ENCODE assay signal across 23 cellular contexts in the genomic region with DNA sequence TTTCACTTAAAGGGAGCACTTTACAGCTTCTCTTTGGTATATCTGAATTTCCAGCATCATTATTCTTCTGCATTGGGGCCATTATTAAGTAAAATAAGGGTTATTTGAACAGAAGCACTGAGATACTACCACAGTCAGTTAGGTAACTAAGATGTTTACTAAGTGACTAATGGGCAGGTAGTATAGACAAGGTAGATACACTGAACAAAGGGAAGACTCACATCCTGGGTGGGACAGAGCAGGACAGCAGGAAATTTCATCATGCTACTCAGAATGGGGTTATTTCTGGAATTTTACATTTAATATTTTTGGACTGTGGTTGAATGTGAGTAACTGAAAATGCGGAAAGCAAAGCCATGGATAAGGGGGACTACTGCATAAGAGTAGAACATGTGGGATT.
"Had no signal": no experiment of that assay in that cellular context is flagged by ENCODE, and none has a peak within 500 bp of the region (broad histone marks: within the 10 kb centered on the region; RNA-seq: fewer than 3 reads in every experiment).

No MANE protein-coding gene starts in this region.

- H3K4me1 ChIP-seq: adrenal gland had no signal

- DNase-seq: activated CD4-positive, alpha-beta T cell treated with anti-CD3 and anti-CD28 coated beads for 4 hours; activated CD8-positive, alpha-beta memory T cell treated with anti-CD3 and anti-CD28 coated beads, Interleukin-2, amount 50 U/mL, for 48 hours; activated CD8-positive, alpha-beta T cell treated with anti-CD3 and anti-CD28 coated beads for 36 hours; activated naive CD4-positive, alpha-beta T cell treated with anti-CD3 and anti-CD28 coated beads, Interleukin-2, amount 50 U/mL, for 16 hours; activated naive CD8-positive, alpha-beta T cell treated with anti-CD3 and anti-CD28 coated beads, Interleukin-2, amount 10 ng/mL, durations not matched to agents 7 days and 5 days; activated T-cell treated with anti-CD3 and anti-CD28 coated beads, Interleukin-2, amount 50 U/mL, for 1 hour; adrenal gland; anterior cingulate cortex; Karpas-422; NCI-H1105 treated with DMSO at 0.1 percent for 48 hours; NCI-H146; NCI-H1930; NCI-H2107; NCI-H2171 treated with DMSO at 0.1 percent for 48 hours; NCI-H226; NCI-H510A; NCI-H526 treated with DMSO at 0.1 percent for 48 hours; NK-92 treated with Interleukin-12 subunit alpha and Interleukin-12 subunit beta, amount 100 ng/mL, for 24 hours; SIG-M5; T-helper 1 cell; WERI-Rb-1 had no signal

- H3K27ac ChIP-seq: adrenal gland, WERI-Rb-1 had no signal

- H3K27me3 ChIP-seq: adrenal gland had no signal

- ATAC-seq: activated CD4-positive, CD25-positive, alpha-beta regulatory T cell treated with anti-CD3 and anti-CD28 coated beads, Interleukin-2, amount 50 U/mL, for 24 hours; activated CD8-positive, alpha-beta T cell treated with anti-CD3 and anti-CD28 coated beads for 36 hours; K562 had no signal
